Comparison of ENCODE assay signal across 10 cellular contexts in genomic region chr21:36388835-36389234, GRCh38. TPM values are rescaled to one million over a fixed set of nuclear protein-coding genes. Genes with fewer than 3 reads are reported as not detected.
DNase-seq lines count a peak whose midpoint lies in the region; ATAC-seq and TF ChIP-seq lines count a peak whose summit lies in the region.
"Had no signal": no experiment of that assay in that cellular context is flagged by ENCODE, and none has a peak within 500 bp of the region (broad histone marks: within the 10 kb centered on the region; RNA-seq: fewer than 3 reads in every experiment).

No MANE protein-coding gene starts in this region.

- H3K4me3 ChIP-seq in heart left ventricle (no peak overlapping the region), SK-N-SH (ENCODE audit: low read depth in 2 of 2, low read length in 1 of 2) (no peak overlapping the region), hepatocyte (no peak overlapping the region), thoracic aorta (no peak overlapping the region)
- H3K4me3 ChIP-seq: BLaER1 treated with 17β-estradiol and CSF1 and Interleukin-3, amounts not matched to agents 10 nM and 100 nM had no signal

- H3K4me1 ChIP-seq in heart left ventricle (peaks cover 0 to 12% (median 0%) of the 10 kb centered on the region in 12 donors), SK-N-SH (ENCODE audit: control insufficient read depth in 1 of 2, insufficient read depth in 2 of 2, low read depth in 1 of 2, low read length in 1 of 2) (peaks cover 0 to 4% of the 10 kb centered on the region in 2 experiments; a peak in 1 of 4 replicates), hepatocyte (ENCODE audit: insufficient read depth) (peaks cover 3% of the 10 kb centered on the region), thoracic aorta (ENCODE audit: control insufficient read depth in 1 of 2, low read depth in 2 of 2) (peaks cover 0 to 8% of the 10 kb centered on the region in 2 donors)

- POLR2A ChIA-PET in SK-N-SH (lab: Yijun Ruan, JAX), result no interaction called here

- H4K20me1 ChIP-seq in SK-N-SH (ENCODE audit: insufficient read depth) (no peaks in the 10 kb centered on the region), hepatocyte (ENCODE audit: insufficient read depth, poor library complexity, severe bottlenecking) (no peaks in the 10 kb centered on the region)
- H4K20me1 ChIP-seq: BLaER1 treated with 17β-estradiol and CSF1 and Interleukin-3, amounts not matched to agents 10 nM and 100 nM had no signal

- H3K36me3 ChIP-seq in heart left ventricle (no peaks in the 10 kb centered on the region), SK-N-SH (replicated peaks in 1 of 2; ENCODE audit: control insufficient read depth in 1 of 2, insufficient read depth in 2 of 2, low read length in 1 of 2) (no peaks in the 10 kb centered on the region), hepatocyte (replicated peaks; ENCODE audit: insufficient read depth, low read depth) (no peaks in the 10 kb centered on the region), thoracic aorta (no peaks in the 10 kb centered on the region)

- H3F3A ChIP-seq in SK-N-SH (replicated peaks; ENCODE audit: insufficient read depth), result no peaks in the 10 kb centered on the region

- no peak overlapping the region for H2AFZ ChIP-seq in SK-N-SH (ENCODE audit: low read depth)
- no peak overlapping the region for H2AFZ ChIP-seq in hepatocyte

- 0 out of 2 replicates have a peak, but pooled peaks cover 3% of the 10 kb centered on the region for H3K79me2 ChIP-seq in SK-N-SH (ENCODE audit: insufficient read depth)
- H3K79me2 ChIP-seq in hepatocyte, result no peaks in the 10 kb centered on the region

- TF ChIP-seq EP300 in SK-N-SH (IDR thresholded peaks at IDR 0.05; ENCODE audit: borderline replicate concordance in 1 of 2, low read depth in 1 of 2, low read length in 1 of 2), result no peak

- H3K9me3 ChIP-seq in heart left ventricle (no peaks in the 10 kb centered on the region), SK-N-SH (no peaks in the 10 kb centered on the region), hepatocyte (ENCODE audit: low read depth) (no peaks in the 10 kb centered on the region), thoracic aorta (no peaks in the 10 kb centered on the region)

- no peak overlapping the region for H3K27ac ChIP-seq in heart left ventricle
- H3K27ac ChIP-seq in SK-N-SH (ENCODE audit: low read depth in 2 of 2, low read length in 1 of 2), result no peak overlapping the region
- no peak overlapping the region for H3K27ac ChIP-seq in hepatocyte
- no peak overlapping the region for H3K27ac ChIP-seq in thoracic aorta
- H3K27ac ChIP-seq: BLaER1 treated with 17β-estradiol and CSF1 and Interleukin-3, amounts not matched to agents 10 nM and 100 nM had no signal

- H3K9me2 ChIP-seq in SK-N-SH (no peaks in the 10 kb centered on the region), hepatocyte (replicated peaks; ENCODE audit: insufficient read depth) (no peaks in the 10 kb centered on the region)

- peak in 3 of 4 donors; percentile 9 to 32 (median 30) for ATAC-seq in heart left ventricle
- ATAC-seq in Right ventricle myocardium superior (ENCODE audit: poor library complexity), result no peak
- ATAC-seq in thoracic aorta (ENCODE audit: insufficient number of reproducible peaks, low FRiP score, low read depth), result no peak
- ATAC-seq in HG02870 (IDR thresholded peaks at IDR 0.05; ENCODE audit: unreplicated experiment), result no peak
- ATAC-seq in HG02763 (IDR thresholded peaks at IDR 0.05; ENCODE audit: unreplicated experiment), result no peak

- H3K9ac ChIP-seq in SK-N-SH, result no peak overlapping the region
- H3K9ac ChIP-seq: BLaER1 treated with 17β-estradiol and CSF1 and Interleukin-3, amounts not matched to agents 10 nM and 100 nM had no signal

- intact Hi-C loops in heart left ventricle (cut with DNase I), result no loop called here
- intact Hi-C loops in Right ventricle myocardium superior (cut with DNase I), result no loop called here

- DNase-seq in heart left ventricle (no peak), Right ventricle myocardium superior (no peak), SK-N-SH (peak; percentile 49), hepatocyte (ENCODE audit: low spot score) (peak; percentile 20), thoracic aorta (ENCODE audit: low spot score) (no peak), NCI-H1436 (lab: John Stamatoyannopoulos, UW) (no peak)
- DNase-seq: activated naive CD4-positive, alpha-beta T cell treated with anti-CD3 and anti-CD28 coated beads, Interleukin-2, amount 50 U/mL, for 16 hours had no signal

- WGBS in heart left ventricle, 4 donors, result 62 to 73% (median 66%) methylated on average over 8 to 10 of the region's 10 CpGs
- 70% methylated on average over 3 of the region's 10 CpGs for whole genome bisulfite sequencing in SK-N-SH (ENCODE audit: low lambda C conversion rate)
- 72% methylated on average over 10 of the region's 10 CpGs for WGBS in hepatocyte (ENCODE audit: low lambda C conversion rate, missing lambda C conversion rate)

- CTCF ChIA-PET in SK-N-SH (lab: Yijun Ruan, JAX), result interaction anchor here (0.9 to 1.6 kb wide), 3 partner anchors 9 to 39 kb away, joined by 3 read pairs; no protein-coding TSS in a partner anchor

- no peak for TF ChIP-seq RAD21 in SK-N-SH (IDR thresholded peaks at IDR 0.05; ENCODE audit: low read length)

- no peak overlapping the region for H3K4me2 ChIP-seq in SK-N-SH
- H3K4me2 ChIP-seq in hepatocyte, result no peak overlapping the region
- H3K4me2 ChIP-seq: BLaER1 treated with 17β-estradiol and CSF1 and Interleukin-3, amounts not matched to agents 10 nM and 100 nM had no signal

- TF ChIP-seq CTCF in heart left ventricle (IDR thresholded peaks at IDR 0.05), result peak in 1 of 12 donors; percentile 28
- TF ChIP-seq CTCF in SK-N-SH (IDR thresholded peaks at IDR 0.05), result peak; percentile 36
- TF ChIP-seq CTCF in hepatocyte (IDR thresholded peaks at IDR 0.05; ENCODE audit: poor library complexity), result no peak
- TF ChIP-seq CTCF in thoracic aorta (IDR thresholded peaks at IDR 0.05), result peak; percentile 31

- TF ChIP-seq POLR2A in heart left ventricle (IDR thresholded peaks at IDR 0.05), result no peak

- H3K27me3 ChIP-seq in heart left ventricle (no peaks in the 10 kb centered on the region), SK-N-SH (ENCODE audit: insufficient read depth) (no peaks in the 10 kb centered on the region), hepatocyte (no peaks in the 10 kb centered on the region), thoracic aorta (replicated peaks; ENCODE audit: insufficient read depth) (no peaks in the 10 kb centered on the region)
- H3K27me3 ChIP-seq: BLaER1 treated with 17β-estradiol and CSF1 and Interleukin-3, amounts not matched to agents 10 nM and 100 nM had no signal

TF ChIP-seq in SK-N-SH, 30 proteins besides CTCF, POLR2A, EP300 and RAD21:
- TF ChIP-seq SIN3A (IDR thresholded peaks at IDR 0.05; ENCODE audit: borderline replicate concordance, low read depth, low read length) (no peak), PBX3 (IDR thresholded peaks at IDR 0.05) (no peak), RCOR1 (IDR thresholded peaks at IDR 0.05; ENCODE audit: low read length) (no peak), TAF1 (IDR thresholded peaks at IDR 0.05; ENCODE audit: borderline replicate concordance, low read depth, low read length) (no peak), TEAD4 (IDR thresholded peaks at IDR 0.05; ENCODE audit: borderline replicate concordance, insufficient read depth) (no peak), RFX5 (IDR thresholded peaks at IDR 0.05; ENCODE audit: low read length) (no peak), JUND (IDR thresholded peaks at IDR 0.05) (no peak), MAX (IDR thresholded peaks at IDR 0.05; ENCODE audit: low read depth) (no peak), NFIC (IDR thresholded peaks at IDR 0.05; ENCODE audit: borderline replicate concordance) (no peak), POLR2AphosphoS5 (IDR thresholded peaks at IDR 0.05; ENCODE audit: low read depth, low read length) (no peak), FOXJ3 (CRISPR knock-in tag; IDR thresholded peaks at IDR 0.05) (no peak), MXI1 (IDR thresholded peaks at IDR 0.05; ENCODE audit: low read depth, low read length) (no peak)
TF ChIP-seq in SK-N-SH: peak in this region for 0.

RNA-seq across cellular contexts. Expression of gene CHAF1B, which starts 3.6 kb away (rescaled TPM):
- total RNA-seq in heart left ventricle, result 1 to 10 TPM in 2 of 9 donors, under 1 TPM in 7; 0.12 to 1.9 (median 0.56) TPM
- polyA plus RNA-seq in heart left ventricle, result under 1 TPM; 0.23 to 0.54 TPM
- 0.54 TPM for total RNA-seq in Right ventricle myocardium superior
- 5.6 and 6.8 TPM in 2 replicates for polyA plus RNA-seq in SK-N-SH (2012; rRNA removed)
- polyA plus RNA-seq in SK-N-SH (2012; cell fraction: cytosol; rRNA removed), result 6.0 and 6.2 TPM in 2 replicates
- polyA plus RNA-seq in SK-N-SH (2012; cell fraction: nucleus; rRNA removed), result 4.0 and 5.1 TPM in 2 replicates
- 1.9 and 3.5 TPM in 2 replicates for total RNA-seq in hepatocyte
- 1.1 and 2.0 TPM in 2 replicates for polyA plus RNA-seq in hepatocyte
- 1 to 10 TPM in 1 of 2 donors, under 1 TPM in 1; 0.35 to 1.2 TPM for total RNA-seq in thoracic aorta

Comparison
In these comparisons a context has a peak if more than half of its experiments do, and no peak if none do; other contexts are left out.
1. ATAC-seq: peak in heart left ventricle (3 of 4); none in Right ventricle myocardium superior (single experiment), thoracic aorta (single experiment), HG02870 (single experiment) and HG02763 (single experiment).
2. DNase-seq: peak in SK-N-SH (single experiment) and hepatocyte (single experiment); none in heart left ventricle (0 of 5), Right ventricle myocardium superior (single experiment), thoracic aorta (single experiment) and NCI-H1436 (single experiment).